Comparison of ENCODE assay signal across 1 cellular context in the genomic region with DNA sequence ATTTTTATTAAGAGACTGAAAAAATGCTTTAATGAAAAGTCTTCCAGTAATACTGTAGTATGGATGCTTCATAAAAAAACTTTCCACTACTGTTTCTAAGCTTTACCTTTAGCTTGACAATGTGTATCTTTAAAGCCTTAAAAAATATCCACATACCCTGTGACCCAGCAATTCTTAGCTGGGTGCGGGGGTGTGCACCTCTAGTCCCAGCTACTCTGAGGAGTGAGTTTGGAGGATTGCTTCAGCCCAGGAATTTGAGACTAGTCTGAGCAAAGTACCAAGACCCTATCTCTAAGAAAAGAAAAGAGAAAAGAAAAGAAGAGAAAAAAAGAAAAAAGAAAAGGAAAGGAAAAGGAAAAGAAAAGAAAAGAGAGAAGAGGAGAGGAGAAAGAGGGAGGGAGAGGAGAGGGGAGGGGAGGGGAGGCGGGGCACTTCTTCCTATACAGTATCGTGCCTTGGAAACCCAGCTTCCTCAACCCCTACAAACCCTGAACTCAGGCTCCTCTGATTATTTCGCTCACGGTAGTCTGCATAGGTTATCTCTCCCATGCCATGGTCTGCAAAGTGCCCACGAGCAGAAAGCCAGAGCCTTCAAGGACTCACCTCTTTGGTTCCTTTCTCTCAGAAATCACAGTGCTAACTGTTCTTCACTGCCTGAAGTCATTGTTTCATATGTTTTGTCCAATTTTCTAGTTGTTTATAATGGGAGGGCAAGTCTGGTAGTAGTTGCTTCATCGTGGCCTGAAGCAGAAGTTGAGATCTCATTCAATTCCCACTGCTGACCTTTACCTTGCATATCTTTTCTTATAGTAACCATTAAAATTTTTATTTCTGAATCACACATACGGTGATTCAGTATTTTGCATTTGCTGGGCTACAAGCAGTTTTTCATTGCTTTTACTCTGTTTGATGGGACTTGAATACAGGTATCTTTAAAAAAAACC.
TF ChIP-seq lines count a peak whose summit lies in the region.

No MANE protein-coding gene starts in this region.

TF ChIP-seq in GM23338, 12 proteins besides CTCF, POLR2A, EP300 and RAD21 (continued from another document):
- TF ChIP-seq, protein P1, sequence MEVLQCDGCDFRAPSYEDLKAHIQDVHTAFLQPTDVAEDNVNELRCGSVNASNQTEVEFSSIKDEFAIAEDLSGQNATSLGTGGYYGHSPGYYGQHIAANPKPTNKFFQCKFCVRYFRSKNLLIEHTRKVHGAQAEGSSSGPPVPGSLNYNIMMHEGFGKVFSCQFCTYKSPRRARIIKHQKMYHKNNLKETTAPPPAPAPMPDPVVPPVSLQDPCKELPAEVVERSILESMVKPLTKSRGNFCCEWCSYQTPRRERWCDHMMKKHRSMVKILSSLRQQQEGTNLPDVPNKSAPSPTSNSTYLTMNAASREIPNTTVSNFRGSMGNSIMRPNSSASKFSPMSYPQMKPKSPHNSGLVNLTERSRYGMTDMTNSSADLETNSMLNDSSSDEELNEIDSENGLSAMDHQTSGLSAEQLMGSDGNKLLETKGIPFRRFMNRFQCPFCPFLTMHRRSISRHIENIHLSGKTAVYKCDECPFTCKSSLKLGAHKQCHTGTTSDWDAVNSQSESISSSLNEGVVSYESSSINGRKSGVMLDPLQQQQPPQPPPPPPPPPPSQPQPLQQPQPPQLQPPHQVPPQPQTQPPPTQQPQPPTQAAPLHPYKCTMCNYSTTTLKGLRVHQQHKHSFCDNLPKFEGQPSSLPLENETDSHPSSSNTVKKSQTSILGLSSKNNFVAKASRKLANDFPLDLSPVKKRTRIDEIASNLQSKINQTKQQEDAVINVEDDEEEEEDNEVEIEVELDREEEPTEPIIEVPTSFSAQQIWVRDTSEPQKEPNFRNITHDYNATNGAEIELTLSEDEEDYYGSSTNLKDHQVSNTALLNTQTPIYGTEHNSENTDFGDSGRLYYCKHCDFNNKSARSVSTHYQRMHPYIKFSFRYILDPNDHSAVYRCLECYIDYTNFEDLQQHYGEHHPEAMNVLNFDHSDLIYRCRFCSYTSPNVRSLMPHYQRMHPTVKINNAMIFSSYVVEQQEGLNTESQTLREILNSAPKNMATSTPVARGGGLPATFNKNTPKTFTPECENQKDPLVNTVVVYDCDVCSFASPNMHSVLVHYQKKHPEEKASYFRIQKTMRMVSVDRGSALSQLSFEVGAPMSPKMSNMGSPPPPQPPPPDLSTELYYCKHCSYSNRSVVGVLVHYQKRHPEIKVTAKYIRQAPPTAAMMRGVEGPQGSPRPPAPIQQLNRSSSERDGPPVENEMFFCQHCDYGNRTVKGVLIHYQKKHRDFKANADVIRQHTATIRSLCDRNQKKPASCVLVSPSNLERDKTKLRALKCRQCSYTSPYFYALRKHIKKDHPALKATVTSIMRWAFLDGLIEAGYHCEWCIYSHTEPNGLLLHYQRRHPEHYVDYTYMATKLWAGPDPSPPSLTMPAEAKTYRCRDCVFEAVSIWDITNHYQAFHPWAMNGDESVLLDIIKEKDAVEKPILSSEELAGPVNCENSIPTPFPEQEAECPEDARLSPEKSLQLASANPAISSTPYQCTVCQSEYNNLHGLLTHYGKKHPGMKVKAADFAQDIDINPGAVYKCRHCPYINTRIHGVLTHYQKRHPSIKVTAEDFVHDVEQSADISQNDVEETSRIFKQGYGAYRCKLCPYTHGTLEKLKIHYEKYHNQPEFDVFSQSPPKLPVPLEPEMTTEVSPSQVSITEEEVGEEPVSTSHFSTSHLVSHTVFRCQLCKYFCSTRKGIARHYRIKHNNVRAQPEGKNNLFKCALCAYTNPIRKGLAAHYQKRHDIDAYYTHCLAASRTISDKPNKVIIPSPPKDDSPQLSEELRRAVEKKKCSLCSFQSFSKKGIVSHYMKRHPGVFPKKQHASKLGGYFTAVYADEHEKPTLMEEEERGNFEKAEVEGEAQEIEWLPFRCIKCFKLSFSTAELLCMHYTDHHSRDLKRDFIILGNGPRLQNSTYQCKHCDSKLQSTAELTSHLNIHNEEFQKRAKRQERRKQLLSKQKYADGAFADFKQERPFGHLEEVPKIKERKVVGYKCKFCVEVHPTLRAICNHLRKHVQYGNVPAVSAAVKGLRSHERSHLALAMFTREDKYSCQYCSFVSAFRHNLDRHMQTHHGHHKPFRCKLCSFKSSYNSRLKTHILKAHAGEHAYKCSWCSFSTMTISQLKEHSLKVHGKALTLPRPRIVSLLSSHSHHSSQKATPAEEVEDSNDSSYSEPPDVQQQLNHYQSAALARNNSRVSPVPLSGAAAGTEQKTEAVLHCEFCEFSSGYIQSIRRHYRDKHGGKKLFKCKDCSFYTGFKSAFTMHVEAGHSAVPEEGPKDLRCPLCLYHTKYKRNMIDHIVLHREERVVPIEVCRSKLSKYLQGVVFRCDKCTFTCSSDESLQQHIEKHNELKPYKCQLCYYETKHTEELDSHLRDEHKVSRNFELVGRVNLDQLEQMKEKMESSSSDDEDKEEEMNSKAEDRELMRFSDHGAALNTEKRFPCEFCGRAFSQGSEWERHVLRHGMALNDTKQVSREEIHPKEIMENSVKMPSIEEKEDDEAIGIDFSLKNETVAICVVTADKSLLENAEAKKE (CRISPR knock-in tag; IDR thresholded peaks at IDR 0.05): no peak
- TF ChIP-seq, protein P2, sequence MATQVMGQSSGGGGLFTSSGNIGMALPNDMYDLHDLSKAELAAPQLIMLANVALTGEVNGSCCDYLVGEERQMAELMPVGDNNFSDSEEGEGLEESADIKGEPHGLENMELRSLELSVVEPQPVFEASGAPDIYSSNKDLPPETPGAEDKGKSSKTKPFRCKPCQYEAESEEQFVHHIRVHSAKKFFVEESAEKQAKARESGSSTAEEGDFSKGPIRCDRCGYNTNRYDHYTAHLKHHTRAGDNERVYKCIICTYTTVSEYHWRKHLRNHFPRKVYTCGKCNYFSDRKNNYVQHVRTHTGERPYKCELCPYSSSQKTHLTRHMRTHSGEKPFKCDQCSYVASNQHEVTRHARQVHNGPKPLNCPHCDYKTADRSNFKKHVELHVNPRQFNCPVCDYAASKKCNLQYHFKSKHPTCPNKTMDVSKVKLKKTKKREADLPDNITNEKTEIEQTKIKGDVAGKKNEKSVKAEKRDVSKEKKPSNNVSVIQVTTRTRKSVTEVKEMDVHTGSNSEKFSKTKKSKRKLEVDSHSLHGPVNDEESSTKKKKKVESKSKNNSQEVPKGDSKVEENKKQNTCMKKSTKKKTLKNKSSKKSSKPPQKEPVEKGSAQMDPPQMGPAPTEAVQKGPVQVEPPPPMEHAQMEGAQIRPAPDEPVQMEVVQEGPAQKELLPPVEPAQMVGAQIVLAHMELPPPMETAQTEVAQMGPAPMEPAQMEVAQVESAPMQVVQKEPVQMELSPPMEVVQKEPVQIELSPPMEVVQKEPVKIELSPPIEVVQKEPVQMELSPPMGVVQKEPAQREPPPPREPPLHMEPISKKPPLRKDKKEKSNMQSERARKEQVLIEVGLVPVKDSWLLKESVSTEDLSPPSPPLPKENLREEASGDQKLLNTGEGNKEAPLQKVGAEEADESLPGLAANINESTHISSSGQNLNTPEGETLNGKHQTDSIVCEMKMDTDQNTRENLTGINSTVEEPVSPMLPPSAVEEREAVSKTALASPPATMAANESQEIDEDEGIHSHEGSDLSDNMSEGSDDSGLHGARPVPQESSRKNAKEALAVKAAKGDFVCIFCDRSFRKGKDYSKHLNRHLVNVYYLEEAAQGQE (IDR thresholded peaks at IDR 0.05; ENCODE audit: unreplicated experiment): no peak
- no peak for TF ChIP-seq EZH2 (IDR thresholded peaks at IDR 0.05; ENCODE audit: low read depth, unreplicated experiment)
- no peak for TF ChIP-seq JUNB (IDR thresholded peaks at IDR 0.05; ENCODE audit: unreplicated experiment)
- no peak for TF ChIP-seq EZH2phosphoT487 (IDR thresholded peaks at IDR 0.05; ENCODE audit: unreplicated experiment)
- TF ChIP-seq ZNF331 (CRISPR knock-in tag; IDR thresholded peaks at IDR 0.05; ENCODE audit: low read depth): no peak
- no peak for TF ChIP-seq STAT1 (IDR thresholded peaks at IDR 0.05; ENCODE audit: unreplicated experiment)
- no peak for TF ChIP-seq NANOG (IDR thresholded peaks at IDR 0.05; ENCODE audit: borderline replicate concordance)
TF ChIP-seq in GM23338: peak in this region for 0.
